9 cellular contexts compared by ENCODE assay signal in the genomic region with DNA sequence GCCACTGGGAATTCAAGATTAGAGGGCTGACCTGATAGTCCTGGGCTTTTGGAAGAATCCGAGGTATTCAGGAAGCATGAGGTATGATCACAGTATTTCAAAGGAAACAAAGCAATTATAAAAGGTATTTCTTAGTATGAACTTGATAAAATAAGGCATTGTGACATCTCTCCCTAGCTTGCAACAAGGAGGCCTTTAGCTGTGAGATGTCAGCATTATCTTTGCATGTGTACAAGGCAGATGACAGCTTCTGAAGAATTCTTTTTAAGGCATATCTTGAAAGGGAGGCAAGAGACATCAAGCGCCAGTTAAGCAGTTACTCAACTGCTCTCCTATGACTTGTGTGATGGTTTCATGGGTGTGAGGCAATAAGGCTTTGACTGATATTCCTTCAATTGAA.
"Had no signal": no experiment of that assay in that cellular context is flagged by ENCODE, and none has a peak within 500 bp of the region (broad histone marks: within the 10 kb centered on the region; RNA-seq: fewer than 3 reads in every experiment).

No MANE protein-coding gene starts in this region.

- FAIRE-seq: H1, H54, HTR-8/SVneo, K562 had no signal

- ATAC-seq: GM23338, K562 had no signal

- DNase-seq: H9, HCEC 1CT, IMR-90, KG1 had no signal

- H3K4me2 ChIP-seq: GM23338 had no signal

- H2AFZ ChIP-seq: GM23338 had no signal

- H3K4me3 ChIP-seq: GM23338, K562 had no signal
